Comparison of ENCODE assay signal across 24 cellular contexts in genomic region chr4:140931904-140932303, GRCh38.
"Had no signal": no experiment of that assay in that cellular context is flagged by ENCODE, and none has a peak within 500 bp of the region (broad histone marks: within the 10 kb centered on the region; RNA-seq: fewer than 3 reads in every experiment).

No MANE protein-coding gene starts in this region.

- H3K9me3 ChIP-seq: ascending aorta, breast epithelium, esophagus muscularis mucosa, left ventricle myocardium inferior, mucosa of descending colon, ovary, stomach, thyroid gland, upper lobe of right lung had no signal

- H3K36me3 ChIP-seq: ascending aorta, breast epithelium, esophagus muscularis mucosa, left ventricle myocardium inferior, ovary, stomach, thyroid gland, upper lobe of right lung had no signal

- H3K27me3 ChIP-seq: ascending aorta, breast epithelium, esophagus muscularis mucosa, foreskin keratinocyte, ovary, stomach, thyroid gland, upper lobe of right lung had no signal

- H3K4me3 ChIP-seq: ascending aorta, breast epithelium, esophagus muscularis mucosa, left ventricle myocardium inferior, lung, mucosa of descending colon, ovary, stomach, thyroid gland, upper lobe of right lung had no signal

- H3K4me1 ChIP-seq: breast epithelium, foreskin keratinocyte, thyroid gland, upper lobe of right lung had no signal

- DNase-seq: activated CD4-positive, alpha-beta T cell treated with anti-CD3 and anti-CD28 coated beads for 36 hours; activated CD4-positive, alpha-beta T cell treated with anti-CD3 and anti-CD28 coated beads, Interleukin-2, amount 50 U/mL, for 4 hours; activated CD4-positive, CD25-positive, alpha-beta regulatory T cell; activated CD8-positive, alpha-beta memory T cell treated with anti-CD3 and anti-CD28 coated beads for 24 hours; activated effector memory CD4-positive, alpha-beta T cell treated with anti-CD3 and anti-CD28 coated beads, Interleukin-2, amount 50 U/mL, for 16 hours; activated naive CD4-positive, alpha-beta T cell treated with anti-CD3 and anti-CD28 coated beads for 36 hours; activated naive CD8-positive, alpha-beta T cell treated with anti-CD3 and anti-CD28 coated beads, Interleukin-2, amount 10 ng/mL, durations not matched to agents 7 days and 5 days; dermis blood vessel endothelial cell; effector CD4-positive, alpha-beta T cell; foreskin keratinocyte; left ventricle myocardium inferior; mesendoderm; mucosa of descending colon; ovary; stimulated activated CD4-positive, alpha-beta T cell treated with anti-CD3 and anti-CD28 coated beads, Interleukin-15, amount 100 ng/mL, for 24 hours; stimulated activated CD4-positive, alpha-beta T cell treated with anti-CD3 and anti-CD28 coated beads, Interleukin-2, amount 100 ng/mL, for 24 hours; stimulated activated naive B cell treated with anti-CD40 and anti-IgM and Interleukin-4, amounts not matched to agents 10 μg/mL and 1 μg/mL and 100 μg/mL, for 72 hours; stomach; thyroid gland; upper lobe of right lung had no signal

- H3K27ac ChIP-seq: ascending aorta, breast epithelium, foreskin keratinocyte, left ventricle myocardium inferior, ovary, stomach, thyroid gland, upper lobe of right lung had no signal
